Comparison of ENCODE assay signal across 1 cellular context in the genomic region with DNA sequence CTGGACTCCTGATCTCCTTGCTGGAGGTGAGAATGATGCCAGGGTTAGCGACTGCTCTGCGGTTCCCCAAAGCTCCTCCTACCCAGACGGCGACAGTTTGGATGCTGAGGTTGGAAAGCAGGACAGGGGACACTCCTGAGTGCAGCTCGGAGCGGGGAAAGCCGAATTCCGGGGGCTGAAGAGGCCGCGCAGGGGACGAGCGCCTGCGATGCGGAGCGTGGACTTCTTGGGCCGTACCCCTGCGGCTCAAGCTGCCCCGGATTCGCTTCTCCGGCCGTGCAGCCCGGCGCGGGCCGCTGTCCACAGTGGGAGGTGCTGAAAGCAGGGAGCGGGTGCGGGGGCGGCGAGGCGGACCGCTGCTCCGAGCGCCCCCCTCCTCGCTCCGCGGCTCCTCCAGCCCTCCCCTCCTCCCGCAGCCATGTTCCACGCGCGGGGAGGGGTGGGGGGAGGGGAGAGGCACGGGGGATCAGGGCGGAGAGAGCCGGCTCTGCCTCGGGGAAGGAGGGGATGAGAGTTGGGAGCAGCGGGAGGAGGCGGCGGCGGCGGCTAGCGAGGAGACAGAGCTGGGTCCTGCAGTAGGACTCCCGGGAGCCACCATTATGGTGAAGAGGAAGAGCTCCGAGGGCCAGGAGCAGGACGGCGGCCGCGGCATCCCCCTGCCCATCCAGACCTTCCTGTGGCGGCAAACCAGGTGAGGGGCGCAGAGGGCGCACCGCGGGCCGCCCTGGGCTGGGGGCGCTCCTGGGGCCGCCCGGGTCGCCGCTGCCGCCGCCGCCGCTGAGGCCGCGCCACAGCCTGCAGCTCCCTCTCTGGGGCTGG.
A peak's percentile ranks its signal among the peaks of the same experiment; 100 is the strongest.
TF ChIP-seq lines count a peak whose summit lies in the region.

A gene with protein sequence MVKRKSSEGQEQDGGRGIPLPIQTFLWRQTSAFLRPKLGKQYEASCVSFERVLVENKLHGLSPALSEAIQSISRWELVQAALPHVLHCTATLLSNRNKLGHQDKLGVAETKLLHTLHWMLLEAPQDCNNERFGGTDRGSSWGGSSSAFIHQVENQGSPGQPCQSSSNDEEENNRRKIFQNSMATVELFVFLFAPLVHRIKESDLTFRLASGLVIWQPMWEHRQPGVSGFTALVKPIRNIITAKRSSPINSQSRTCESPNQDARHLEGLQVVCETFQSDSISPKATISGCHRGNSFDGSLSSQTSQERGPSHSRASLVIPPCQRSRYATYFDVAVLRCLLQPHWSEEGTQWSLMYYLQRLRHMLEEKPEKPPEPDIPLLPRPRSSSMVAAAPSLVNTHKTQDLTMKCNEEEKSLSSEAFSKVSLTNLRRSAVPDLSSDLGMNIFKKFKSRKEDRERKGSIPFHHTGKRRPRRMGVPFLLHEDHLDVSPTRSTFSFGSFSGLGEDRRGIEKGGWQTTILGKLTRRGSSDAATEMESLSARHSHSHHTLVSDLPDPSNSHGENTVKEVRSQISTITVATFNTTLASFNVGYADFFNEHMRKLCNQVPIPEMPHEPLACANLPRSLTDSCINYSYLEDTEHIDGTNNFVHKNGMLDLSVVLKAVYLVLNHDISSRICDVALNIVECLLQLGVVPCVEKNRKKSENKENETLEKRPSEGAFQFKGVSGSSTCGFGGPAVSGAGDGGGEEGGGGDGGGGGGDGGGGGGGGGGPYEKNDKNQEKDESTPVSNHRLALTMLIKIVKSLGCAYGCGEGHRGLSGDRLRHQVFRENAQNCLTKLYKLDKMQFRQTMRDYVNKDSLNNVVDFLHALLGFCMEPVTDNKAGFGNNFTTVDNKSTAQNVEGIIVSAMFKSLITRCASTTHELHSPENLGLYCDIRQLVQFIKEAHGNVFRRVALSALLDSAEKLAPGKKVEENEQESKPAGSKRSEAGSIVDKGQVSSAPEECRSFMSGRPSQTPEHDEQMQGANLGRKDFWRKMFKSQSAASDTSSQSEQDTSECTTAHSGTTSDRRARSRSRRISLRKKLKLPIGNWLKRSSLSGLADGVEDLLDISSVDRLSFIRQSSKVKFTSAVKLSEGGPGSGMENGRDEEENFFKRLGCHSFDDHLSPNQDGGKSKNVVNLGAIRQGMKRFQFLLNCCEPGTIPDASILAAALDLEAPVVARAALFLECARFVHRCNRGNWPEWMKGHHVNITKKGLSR (N-terminal part only) (plus strand): TSS at position 359 of the 819 bp plus-strand sequence. CDS start 241 bp downstream, at position 600.

TF ChIP-seq in HepG2, 621 proteins besides CTCF, POLR2A, EP300 and RAD21 (continued from another document and continues in another):
- TF ChIP-seq, protein P1, sequence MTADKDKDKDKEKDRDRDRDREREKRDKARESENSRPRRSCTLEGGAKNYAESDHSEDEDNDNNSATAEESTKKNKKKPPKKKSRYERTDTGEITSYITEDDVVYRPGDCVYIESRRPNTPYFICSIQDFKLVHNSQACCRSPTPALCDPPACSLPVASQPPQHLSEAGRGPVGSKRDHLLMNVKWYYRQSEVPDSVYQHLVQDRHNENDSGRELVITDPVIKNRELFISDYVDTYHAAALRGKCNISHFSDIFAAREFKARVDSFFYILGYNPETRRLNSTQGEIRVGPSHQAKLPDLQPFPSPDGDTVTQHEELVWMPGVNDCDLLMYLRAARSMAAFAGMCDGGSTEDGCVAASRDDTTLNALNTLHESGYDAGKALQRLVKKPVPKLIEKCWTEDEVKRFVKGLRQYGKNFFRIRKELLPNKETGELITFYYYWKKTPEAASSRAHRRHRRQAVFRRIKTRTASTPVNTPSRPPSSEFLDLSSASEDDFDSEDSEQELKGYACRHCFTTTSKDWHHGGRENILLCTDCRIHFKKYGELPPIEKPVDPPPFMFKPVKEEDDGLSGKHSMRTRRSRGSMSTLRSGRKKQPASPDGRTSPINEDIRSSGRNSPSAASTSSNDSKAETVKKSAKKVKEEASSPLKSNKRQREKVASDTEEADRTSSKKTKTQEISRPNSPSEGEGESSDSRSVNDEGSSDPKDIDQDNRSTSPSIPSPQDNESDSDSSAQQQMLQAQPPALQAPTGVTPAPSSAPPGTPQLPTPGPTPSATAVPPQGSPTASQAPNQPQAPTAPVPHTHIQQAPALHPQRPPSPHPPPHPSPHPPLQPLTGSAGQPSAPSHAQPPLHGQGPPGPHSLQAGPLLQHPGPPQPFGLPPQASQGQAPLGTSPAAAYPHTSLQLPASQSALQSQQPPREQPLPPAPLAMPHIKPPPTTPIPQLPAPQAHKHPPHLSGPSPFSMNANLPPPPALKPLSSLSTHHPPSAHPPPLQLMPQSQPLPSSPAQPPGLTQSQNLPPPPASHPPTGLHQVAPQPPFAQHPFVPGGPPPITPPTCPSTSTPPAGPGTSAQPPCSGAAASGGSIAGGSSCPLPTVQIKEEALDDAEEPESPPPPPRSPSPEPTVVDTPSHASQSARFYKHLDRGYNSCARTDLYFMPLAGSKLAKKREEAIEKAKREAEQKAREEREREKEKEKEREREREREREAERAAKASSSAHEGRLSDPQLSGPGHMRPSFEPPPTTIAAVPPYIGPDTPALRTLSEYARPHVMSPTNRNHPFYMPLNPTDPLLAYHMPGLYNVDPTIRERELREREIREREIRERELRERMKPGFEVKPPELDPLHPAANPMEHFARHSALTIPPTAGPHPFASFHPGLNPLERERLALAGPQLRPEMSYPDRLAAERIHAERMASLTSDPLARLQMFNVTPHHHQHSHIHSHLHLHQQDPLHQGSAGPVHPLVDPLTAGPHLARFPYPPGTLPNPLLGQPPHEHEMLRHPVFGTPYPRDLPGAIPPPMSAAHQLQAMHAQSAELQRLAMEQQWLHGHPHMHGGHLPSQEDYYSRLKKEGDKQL (CRISPR knock-in tag; IDR thresholded peaks at IDR 0.05; ENCODE audit: low read depth): peak; percentile 57; the same call in 1 of the 2 replicates
- TF ChIP-seq ISX (CRISPR knock-in tag; conservative IDR thresholded peaks at IDR 0.05): peak; percentile 96
- no peak for TF ChIP-seq NR2F6 (IDR thresholded peaks at IDR 0.05)
- TF ChIP-seq NR2F6 (CRISPR knock-in tag; IDR thresholded peaks at IDR 0.05): peak; percentile 70; the same call in 1 of the 2 replicates
- TF ChIP-seq, protein P2, sequence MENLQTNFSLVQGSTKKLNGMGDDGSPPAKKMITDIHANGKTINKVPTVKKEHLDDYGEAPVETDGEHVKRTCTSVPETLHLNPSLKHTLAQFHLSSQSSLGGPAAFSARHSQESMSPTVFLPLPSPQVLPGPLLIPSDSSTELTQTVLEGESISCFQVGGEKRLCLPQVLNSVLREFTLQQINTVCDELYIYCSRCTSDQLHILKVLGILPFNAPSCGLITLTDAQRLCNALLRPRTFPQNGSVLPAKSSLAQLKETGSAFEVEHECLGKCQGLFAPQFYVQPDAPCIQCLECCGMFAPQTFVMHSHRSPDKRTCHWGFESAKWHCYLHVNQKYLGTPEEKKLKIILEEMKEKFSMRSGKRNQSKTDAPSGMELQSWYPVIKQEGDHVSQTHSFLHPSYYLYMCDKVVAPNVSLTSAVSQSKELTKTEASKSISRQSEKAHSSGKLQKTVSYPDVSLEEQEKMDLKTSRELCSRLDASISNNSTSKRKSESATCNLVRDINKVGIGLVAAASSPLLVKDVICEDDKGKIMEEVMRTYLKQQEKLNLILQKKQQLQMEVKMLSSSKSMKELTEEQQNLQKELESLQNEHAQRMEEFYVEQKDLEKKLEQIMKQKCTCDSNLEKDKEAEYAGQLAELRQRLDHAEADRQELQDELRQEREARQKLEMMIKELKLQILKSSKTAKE (CRISPR knock-in tag; IDR thresholded peaks at IDR 0.05; ENCODE audit: borderline replicate concordance): peak; percentile 60; the same call in 1 of the 2 replicates
- TF ChIP-seq ZNF260 (CRISPR knock-in tag; IDR thresholded peaks at IDR 0.05; ENCODE audit: borderline replicate concordance, low read depth): no peak
- TF ChIP-seq HOXA9 (CRISPR knock-in tag; IDR thresholded peaks at IDR 0.05; ENCODE audit: borderline replicate concordance): peak; percentile 95; the same call in 1 of the 2 replicates
- TF ChIP-seq, protein P3, sequence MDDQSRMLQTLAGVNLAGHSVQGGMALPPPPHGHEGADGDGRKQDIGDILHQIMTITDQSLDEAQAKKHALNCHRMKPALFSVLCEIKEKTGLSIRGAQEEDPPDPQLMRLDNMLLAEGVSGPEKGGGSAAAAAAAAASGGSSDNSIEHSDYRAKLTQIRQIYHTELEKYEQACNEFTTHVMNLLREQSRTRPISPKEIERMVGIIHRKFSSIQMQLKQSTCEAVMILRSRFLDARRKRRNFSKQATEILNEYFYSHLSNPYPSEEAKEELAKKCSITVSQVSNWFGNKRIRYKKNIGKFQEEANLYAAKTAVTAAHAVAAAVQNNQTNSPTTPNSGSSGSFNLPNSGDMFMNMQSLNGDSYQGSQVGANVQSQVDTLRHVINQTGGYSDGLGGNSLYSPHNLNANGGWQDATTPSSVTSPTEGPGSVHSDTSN (CRISPR knock-in tag; IDR thresholded peaks at IDR 0.05; ENCODE audit: borderline replicate concordance): peak; percentile 94
- peak; percentile 78; the same call in 1 of the 2 replicates for TF ChIP-seq ZNF34 (CRISPR knock-in tag; IDR thresholded peaks at IDR 0.05; ENCODE audit: borderline replicate concordance)
- peak; percentile 83; the same call in 1 of the 2 replicates for TF ChIP-seq ZNF431 (CRISPR knock-in tag; IDR thresholded peaks at IDR 0.05; ENCODE audit: borderline replicate concordance, low read depth)
- TF ChIP-seq KMT2A (CRISPR knock-in tag; IDR thresholded peaks at IDR 0.05): peak; percentile 77
- peak; percentile 56 for TF ChIP-seq ZFY (CRISPR knock-in tag; IDR thresholded peaks at IDR 0.05)
- TF ChIP-seq, protein P4, sequence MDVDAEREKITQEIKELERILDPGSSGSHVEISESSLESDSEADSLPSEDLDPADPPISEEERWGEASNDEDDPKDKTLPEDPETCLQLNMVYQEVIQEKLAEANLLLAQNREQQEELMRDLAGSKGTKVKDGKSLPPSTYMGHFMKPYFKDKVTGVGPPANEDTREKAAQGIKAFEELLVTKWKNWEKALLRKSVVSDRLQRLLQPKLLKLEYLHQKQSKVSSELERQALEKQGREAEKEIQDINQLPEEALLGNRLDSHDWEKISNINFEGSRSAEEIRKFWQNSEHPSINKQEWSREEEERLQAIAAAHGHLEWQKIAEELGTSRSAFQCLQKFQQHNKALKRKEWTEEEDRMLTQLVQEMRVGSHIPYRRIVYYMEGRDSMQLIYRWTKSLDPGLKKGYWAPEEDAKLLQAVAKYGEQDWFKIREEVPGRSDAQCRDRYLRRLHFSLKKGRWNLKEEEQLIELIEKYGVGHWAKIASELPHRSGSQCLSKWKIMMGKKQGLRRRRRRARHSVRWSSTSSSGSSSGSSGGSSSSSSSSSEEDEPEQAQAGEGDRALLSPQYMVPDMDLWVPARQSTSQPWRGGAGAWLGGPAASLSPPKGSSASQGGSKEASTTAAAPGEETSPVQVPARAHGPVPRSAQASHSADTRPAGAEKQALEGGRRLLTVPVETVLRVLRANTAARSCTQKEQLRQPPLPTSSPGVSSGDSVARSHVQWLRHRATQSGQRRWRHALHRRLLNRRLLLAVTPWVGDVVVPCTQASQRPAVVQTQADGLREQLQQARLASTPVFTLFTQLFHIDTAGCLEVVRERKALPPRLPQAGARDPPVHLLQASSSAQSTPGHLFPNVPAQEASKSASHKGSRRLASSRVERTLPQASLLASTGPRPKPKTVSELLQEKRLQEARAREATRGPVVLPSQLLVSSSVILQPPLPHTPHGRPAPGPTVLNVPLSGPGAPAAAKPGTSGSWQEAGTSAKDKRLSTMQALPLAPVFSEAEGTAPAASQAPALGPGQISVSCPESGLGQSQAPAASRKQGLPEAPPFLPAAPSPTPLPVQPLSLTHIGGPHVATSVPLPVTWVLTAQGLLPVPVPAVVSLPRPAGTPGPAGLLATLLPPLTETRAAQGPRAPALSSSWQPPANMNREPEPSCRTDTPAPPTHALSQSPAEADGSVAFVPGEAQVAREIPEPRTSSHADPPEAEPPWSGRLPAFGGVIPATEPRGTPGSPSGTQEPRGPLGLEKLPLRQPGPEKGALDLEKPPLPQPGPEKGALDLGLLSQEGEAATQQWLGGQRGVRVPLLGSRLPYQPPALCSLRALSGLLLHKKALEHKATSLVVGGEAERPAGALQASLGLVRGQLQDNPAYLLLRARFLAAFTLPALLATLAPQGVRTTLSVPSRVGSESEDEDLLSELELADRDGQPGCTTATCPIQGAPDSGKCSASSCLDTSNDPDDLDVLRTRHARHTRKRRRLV (CRISPR knock-in tag; IDR thresholded peaks at IDR 0.05): peak; percentile 72; the same call in 1 of the 2 replicates
- TF ChIP-seq CBX1 (IDR thresholded peaks at IDR 0.05; ENCODE audit: low read depth): peak; percentile 68
- TF ChIP-seq ZNF224 (CRISPR knock-in tag; IDR thresholded peaks at IDR 0.05): no peak
- TF ChIP-seq, protein P5, sequence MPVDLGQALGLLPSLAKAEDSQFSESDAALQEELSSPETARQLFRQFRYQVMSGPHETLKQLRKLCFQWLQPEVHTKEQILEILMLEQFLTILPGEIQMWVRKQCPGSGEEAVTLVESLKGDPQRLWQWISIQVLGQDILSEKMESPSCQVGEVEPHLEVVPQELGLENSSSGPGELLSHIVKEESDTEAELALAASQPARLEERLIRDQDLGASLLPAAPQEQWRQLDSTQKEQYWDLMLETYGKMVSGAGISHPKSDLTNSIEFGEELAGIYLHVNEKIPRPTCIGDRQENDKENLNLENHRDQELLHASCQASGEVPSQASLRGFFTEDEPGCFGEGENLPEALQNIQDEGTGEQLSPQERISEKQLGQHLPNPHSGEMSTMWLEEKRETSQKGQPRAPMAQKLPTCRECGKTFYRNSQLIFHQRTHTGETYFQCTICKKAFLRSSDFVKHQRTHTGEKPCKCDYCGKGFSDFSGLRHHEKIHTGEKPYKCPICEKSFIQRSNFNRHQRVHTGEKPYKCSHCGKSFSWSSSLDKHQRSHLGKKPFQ (CRISPR knock-in tag; IDR thresholded peaks at IDR 0.05; ENCODE audit: insufficient replicate concordance): peak; percentile 86
- TF ChIP-seq, protein P6, sequence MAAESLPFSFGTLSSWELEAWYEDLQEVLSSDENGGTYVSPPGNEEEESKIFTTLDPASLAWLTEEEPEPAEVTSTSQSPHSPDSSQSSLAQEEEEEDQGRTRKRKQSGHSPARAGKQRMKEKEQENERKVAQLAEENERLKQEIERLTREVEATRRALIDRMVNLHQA (CRISPR knock-in tag; IDR thresholded peaks at IDR 0.05): no peak
- no peak for TF ChIP-seq ZNF619 (CRISPR knock-in tag; IDR thresholded peaks at IDR 0.05)
- TF ChIP-seq ZNF746 (CRISPR knock-in tag; IDR thresholded peaks at IDR 0.05): 0 out of 2 replicates have a peak, but pooled peaks have one; percentile 58
- peak; percentile 91; the same call in 1 of the 2 replicates for TF ChIP-seq ZNF225 (CRISPR knock-in tag; IDR thresholded peaks at IDR 0.05)
- peak; percentile 89 for TF ChIP-seq HMG20B (CRISPR knock-in tag; conservative IDR thresholded peaks at IDR 0.05)
- TF ChIP-seq, protein P7, sequence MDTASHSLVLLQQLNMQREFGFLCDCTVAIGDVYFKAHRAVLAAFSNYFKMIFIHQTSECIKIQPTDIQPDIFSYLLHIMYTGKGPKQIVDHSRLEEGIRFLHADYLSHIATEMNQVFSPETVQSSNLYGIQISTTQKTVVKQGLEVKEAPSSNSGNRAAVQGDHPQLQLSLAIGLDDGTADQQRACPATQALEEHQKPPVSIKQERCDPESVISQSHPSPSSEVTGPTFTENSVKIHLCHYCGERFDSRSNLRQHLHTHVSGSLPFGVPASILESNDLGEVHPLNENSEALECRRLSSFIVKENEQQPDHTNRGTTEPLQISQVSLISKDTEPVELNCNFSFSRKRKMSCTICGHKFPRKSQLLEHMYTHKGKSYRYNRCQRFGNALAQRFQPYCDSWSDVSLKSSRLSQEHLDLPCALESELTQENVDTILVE (CRISPR knock-in tag; IDR thresholded peaks at IDR 0.05): peak; percentile 94
- peak; percentile 82; the same call in 1 of the 2 replicates for TF ChIP-seq SAFB2 (CRISPR knock-in tag; IDR thresholded peaks at IDR 0.05; ENCODE audit: borderline replicate concordance, low read depth)
